ENCODE assay signal across 23 cellular contexts in genomic region chr4:79621061-79621460, GRCh38.
"Had no signal": no experiment of that assay in that cellular context is flagged by ENCODE, and none has a peak within 500 bp of the region (broad histone marks: within the 10 kb centered on the region; RNA-seq: fewer than 3 reads in every experiment).

No MANE protein-coding gene starts in this region.

- H3K9ac ChIP-seq: SK-N-SH had no signal

- H3K4me2 ChIP-seq: SK-N-SH had no signal

- H3K9me3 ChIP-seq: SK-N-SH had no signal

- H3K27ac ChIP-seq: RWPE1 had no signal

- ATAC-seq: Panc1, PC-3, T-cell had no signal

- DNase-seq: Karpas-422; KG1; MM.1S; NCI-H1092 treated with DMSO at 0.1 percent for 48 hours; NCI-H1436; NCI-H187; NCI-H2029; NCI-H2081 treated with DMSO at 0.1 percent for 48 hours; NCI-H2171; NCI-H226; NCI-H446; NCI-H510A; NCI-H524 treated with DMSO at 0.1 percent for 48 hours; NCI-H69; NCI-H774; NK-92 treated with Interleukin-12 subunit alpha and Interleukin-12 subunit beta, amount 100 ng/mL, for 24 hours; PC-3; SHP77; SK-N-SH; SW 1271; T-cell had no signal
